In genomic region chr14:83779266-83779665, GRCh38 we compare ENCODE assay signal across 13 cellular contexts.
DNase-seq lines count a peak whose midpoint lies in the region; ATAC-seq and TF ChIP-seq lines count a peak whose summit lies in the region.
"Had no signal": no experiment of that assay in that cellular context is flagged by ENCODE, and none has a peak within 500 bp of the region (broad histone marks: within the 10 kb centered on the region; RNA-seq: fewer than 3 reads in every experiment).

No MANE protein-coding gene starts in this region.

- intact Hi-C loops in prostate gland (cut with DNase I): no loop called here

- no peaks in the 10 kb centered on the region for H3K4me1 ChIP-seq in prostate gland (replicated peaks)
- H3K4me1 ChIP-seq: BLaER1 treated with 17β-estradiol and CSF1 and Interleukin-3, amounts not matched to agents 10 nM and 100 nM; parathyroid adenoma had no signal

- H3K4me3 ChIP-seq in prostate gland: no peak overlapping the region
- H3K4me3 ChIP-seq: BLaER1 treated with 17β-estradiol and CSF1 and Interleukin-3, amounts not matched to agents 10 nM and 100 nM had no signal

- H3K9me3 ChIP-seq in prostate gland: no peaks in the 10 kb centered on the region
- H3K9me3 ChIP-seq: BLaER1 treated with 17β-estradiol and CSF1 and Interleukin-3, amounts not matched to agents 10 nM and 100 nM had no signal

- H3K27ac ChIP-seq in prostate gland: no peak overlapping the region
- H3K27ac ChIP-seq: BLaER1 treated with 17β-estradiol and CSF1 and Interleukin-3, amounts not matched to agents 10 nM and 100 nM; parathyroid adenoma had no signal

- no peak for TF ChIP-seq POLR2A in prostate gland (IDR thresholded peaks at IDR 0.05)

- DNase-seq in ELR (ENCODE audit: low read depth) (peak; percentile 61), NCI-H226 (peak; percentile 95), dermis blood vessel endothelial cell (peak; percentile 2), non-pigmented ciliary epithelial cell (ENCODE audit: low read depth) (peak; percentile 60), RPMI8226 (no peak), prostate gland (ENCODE audit: low spot score) (no peak)
- DNase-seq in stimulated activated CD4-positive, alpha-beta T cell treated with anti-CD3 and anti-CD28 coated beads, Interleukin-2, amount 100 ng/mL, for 24 hours: no peak
- DNase-seq: activated CD8-positive, alpha-beta T cell treated with anti-CD3 and anti-CD28 coated beads, Interleukin-2, amount 10 ng/mL, durations not matched to agents 7 days and 5 days; DMS153; effector memory CD8-positive, alpha-beta T cell had no signal

- no peak for TF ChIP-seq CTCF in prostate gland (IDR thresholded peaks at IDR 0.05)

- H3K36me3 ChIP-seq in prostate gland: no peaks in the 10 kb centered on the region
- H3K36me3 ChIP-seq: BLaER1 treated with 17β-estradiol and CSF1 and Interleukin-3, amounts not matched to agents 10 nM and 100 nM had no signal

- WGBS in prostate gland: 89% methylated on average over 2 of the region's 2 CpGs

- no peak for ATAC-seq in HG02840 (IDR thresholded peaks at IDR 0.05; ENCODE audit: low FRiP score, unreplicated experiment)
- ATAC-seq: activated CD8-positive, alpha-beta T cell treated with anti-CD3 and anti-CD28 coated beads, Interleukin-2, amount 10 ng/mL, durations not matched to agents 7 days and 5 days; effector memory CD8-positive, alpha-beta T cell had no signal

- H3K27me3 ChIP-seq in prostate gland (replicated peaks; ENCODE audit: insufficient read depth): no peaks in the 10 kb centered on the region
- H3K27me3 ChIP-seq: BLaER1 treated with 17β-estradiol and CSF1 and Interleukin-3, amounts not matched to agents 10 nM and 100 nM had no signal

Comparison
In these comparisons a context has a peak if more than half of its experiments do, and no peak if none do; other contexts are left out.
1. DNase-seq: peak in ELR (single experiment), NCI-H226 (single experiment), dermis blood vessel endothelial cell (single experiment) and non-pigmented ciliary epithelial cell (single experiment); none in RPMI8226 (single experiment), stimulated activated CD4-positive, alpha-beta T cell treated with anti-CD3 and anti-CD28 coated beads, Interleukin-2, amount 100 ng/mL, for 24 hours (0 of 2) and prostate gland (single experiment).